1 cellular context compared by ENCODE assay signal in the genomic region with DNA sequence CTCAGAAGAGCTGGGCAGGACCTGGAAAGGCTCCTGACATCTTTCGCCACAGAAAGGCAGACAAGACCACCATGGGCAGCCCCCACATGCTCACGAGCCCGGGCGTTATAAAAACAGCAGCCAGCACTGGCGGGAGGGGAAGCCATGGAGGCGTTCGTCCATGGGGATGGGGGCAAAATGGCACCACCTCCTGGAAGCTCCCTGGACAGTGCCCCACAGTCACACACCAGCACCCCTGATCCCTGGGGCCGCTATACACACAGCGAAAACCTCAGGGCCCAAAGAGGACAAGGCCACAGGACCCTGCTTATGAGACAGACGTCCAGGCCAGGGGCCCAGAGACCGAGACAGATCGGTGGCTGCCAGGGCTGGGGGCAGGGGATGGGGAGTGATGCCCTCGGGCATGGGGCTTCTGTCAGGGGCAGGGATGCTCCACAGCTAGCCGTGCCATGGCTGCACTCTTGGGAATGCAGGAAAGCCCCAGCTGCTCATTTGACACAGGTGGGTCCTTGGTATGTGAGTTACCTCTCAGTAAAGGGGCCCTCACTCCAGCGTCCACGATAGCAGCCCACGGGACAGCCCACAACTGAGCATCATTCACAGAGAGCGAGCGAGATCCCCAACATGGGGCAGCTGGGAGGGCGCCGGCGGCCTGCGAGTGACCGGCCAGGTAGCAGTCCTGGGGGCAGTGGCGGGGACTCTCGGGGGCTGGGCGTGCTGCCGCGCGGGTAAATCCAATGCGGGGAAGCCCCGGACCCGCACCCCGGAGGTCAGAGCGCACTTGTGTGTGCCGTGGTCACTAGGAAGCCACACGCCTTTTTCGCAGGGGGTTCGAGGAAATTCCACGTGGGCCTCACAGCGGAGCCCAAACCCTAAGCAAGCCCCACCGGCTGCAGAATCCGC.
TF ChIP-seq lines count a peak whose summit lies in the region.

No MANE protein-coding gene starts in this region.

TF ChIP-seq in HepG2, 621 proteins besides CTCF, POLR2A, EP300 and RAD21:
- TF ChIP-seq AKAP8 (CRISPR knock-in tag; IDR thresholded peaks at IDR 0.05): peak; percentile 71; the same call in 1 of the 2 replicates
- TF ChIP-seq ZMYM4 (CRISPR knock-in tag; IDR thresholded peaks at IDR 0.05): no peak
